Comparison of ENCODE assay signal across 13 cellular contexts in the genomic region with DNA sequence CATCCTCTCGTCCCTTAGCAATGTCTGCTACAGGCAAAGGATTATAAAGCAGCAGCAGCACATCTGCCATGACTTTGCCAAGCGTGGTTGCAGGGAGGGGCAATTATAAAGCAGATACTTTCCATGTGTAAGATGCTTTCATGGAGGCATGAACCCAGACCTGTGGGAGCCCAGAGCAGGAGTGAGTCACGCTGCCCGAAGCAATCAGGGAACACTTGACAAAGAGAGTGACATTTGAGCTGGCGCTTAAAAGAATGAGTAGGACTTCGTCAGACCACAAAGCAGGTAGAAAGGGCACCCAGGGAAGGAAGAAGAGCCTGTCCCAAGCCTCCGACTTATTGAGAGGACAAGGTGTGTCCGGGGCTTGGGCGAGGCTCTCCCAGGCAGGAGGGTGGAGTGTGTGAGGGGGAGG.
DNase-seq lines count a peak whose midpoint lies in the region; ATAC-seq, FAIRE-seq and TF ChIP-seq lines count a peak whose summit lies in the region.
"Had no signal": no experiment of that assay in that cellular context is flagged by ENCODE, and none has a peak within 500 bp of the region (broad histone marks: within the 10 kb centered on the region; RNA-seq: fewer than 3 reads in every experiment).

No MANE protein-coding gene starts in this region.

- H4K20me1 ChIP-seq in keratinocyte (ENCODE audit: control insufficient read depth, extremely low read depth, insufficient read depth, low read length), result peaks cover 2% of the 10 kb centered on the region

- H3K27me3 ChIP-seq in keratinocyte (ENCODE audit: control insufficient read depth, extremely low read depth, insufficient read depth, low read length), result no peaks in the 10 kb centered on the region

- peak overlapping the region; percentile 45 for H3K27ac ChIP-seq in keratinocyte (ENCODE audit: control insufficient read depth, insufficient read depth, low read length)
- H3K27ac ChIP-seq: parathyroid adenoma had no signal

- no peaks in the 10 kb centered on the region for H3K36me3 Mint-ChIP-seq in effector memory CD8-positive, alpha-beta T cell (ENCODE audit: insufficient read depth)

- FAIRE-seq in keratinocyte (lab: Jason Lieb, UNC), result peak; percentile 94
- FAIRE-seq: G401.6 had no signal

- peaks cover 30% of the 10 kb centered on the region for H3K4me1 ChIP-seq in keratinocyte (ENCODE audit: control insufficient read depth, extremely low read depth, insufficient read depth, low read length)
- H3K4me1 ChIP-seq: parathyroid adenoma had no signal

- H3K36me3 ChIP-seq in keratinocyte (ENCODE audit: control insufficient read depth in 2 of 2, extremely low read depth in 1 of 2, insufficient read depth in 2 of 2, low read length in 2 of 2), result peaks cover 48 to 51% of the 10 kb centered on the region in 2 experiments

- H3K9me3 Mint-ChIP-seq in effector memory CD8-positive, alpha-beta T cell, result no peaks in the 10 kb centered on the region

- peak; percentile 80 for DNase-seq in DMS53 treated with DMSO at 0.1 percent for 48 hours (lab: John Stamatoyannopoulos, UW; ENCODE audit: unreplicated experiment)
- peak; percentile 87 for DNase-seq in HPDE6-E6E7 (ENCODE audit: extremely low spot score)
- peak; percentile 93 for DNase-seq in keratinocyte (ENCODE audit: low read depth, low spot score)
- DNase-seq in effector memory CD8-positive, alpha-beta T cell, result no peak
- DNase-seq in ureter (ENCODE audit: low spot score), result no peak
- no peak for DNase-seq in midbrain (lab: John Stamatoyannopoulos, UW)
- DNase-seq: activated CD8-positive, alpha-beta memory T cell treated with anti-CD3 and anti-CD28 coated beads for 24 hours; H7; left ventricle myocardium superior; NCI-H1436 had no signal

- no peaks in the 10 kb centered on the region for H3K9me1 ChIP-seq in keratinocyte (ENCODE audit: control insufficient read depth, extremely low read depth, insufficient read depth, low read length)

- H2AFZ ChIP-seq in keratinocyte (ENCODE audit: control insufficient read depth, low read length), result no peak overlapping the region
- H2AFZ ChIP-seq: parathyroid adenoma had no signal

- peaks cover 0 to 9% of the 10 kb centered on the region in 2 donors for H3K27me3 Mint-ChIP-seq in effector memory CD8-positive, alpha-beta T cell

- peaks cover 6% of the 10 kb centered on the region for H3K9me3 ChIP-seq in keratinocyte (ENCODE audit: control insufficient read depth, low read depth, low read length)

- dilution Hi-C loops in keratinocyte (cut with MboI; ENCODE audit: extremely low pct_ligation_motif_present, low sequenced_read_pairs), result no loop called here

- no peaks in the 10 kb centered on the region for H3K79me2 ChIP-seq in keratinocyte (ENCODE audit: control insufficient read depth, insufficient read depth, low read length)
- H3K79me2 ChIP-seq: parathyroid adenoma had no signal

- no peak for TF ChIP-seq CTCF in keratinocyte (optimal IDR thresholded peaks at IDR 0.05 in 1 of 3, IDR thresholded peaks at IDR 0.05 in 1 of 3, conservative IDR thresholded peaks at IDR 0.05 in 1 of 3; ENCODE audit: extremely low read depth in 1 of 3, insufficient read depth in 2 of 3, low read length in 3 of 3)

- peak; percentile 64 for ATAC-seq in SK-N-SH treated with all-trans-retinoic acid at 6 μM for 48 hours
- ATAC-seq in effector memory CD8-positive, alpha-beta T cell (replicated peaks), result no peak
- ATAC-seq: left ventricle myocardium superior had no signal

- H3K4me3 ChIP-seq in keratinocyte (ENCODE audit: control insufficient read depth in 2 of 3, extremely low read depth in 1 of 3, insufficient read depth in 2 of 3, low read depth in 1 of 3, low read length in 3 of 3), result no peak overlapping the region

- H3K4me1 Mint-ChIP-seq in effector memory CD8-positive, alpha-beta T cell (ENCODE audit: low read depth in 2 of 2), result no peaks in the 10 kb centered on the region

- no peak overlapping the region for H3K27ac Mint-ChIP-seq in effector memory CD8-positive, alpha-beta T cell

- H3K4me3 Mint-ChIP-seq in effector memory CD8-positive, alpha-beta T cell, result no peak overlapping the region

- no peak overlapping the region for H3K9ac ChIP-seq in keratinocyte (ENCODE audit: control insufficient read depth, extremely low read depth, insufficient read depth, low read length)
- H3K9ac ChIP-seq: parathyroid adenoma had no signal

- H3K4me2 ChIP-seq in keratinocyte (ENCODE audit: control insufficient read depth, extremely low read depth, insufficient read depth, low read depth, low read length), result no peak overlapping the region

TF ChIP-seq in SK-N-SH treated with all-trans-retinoic acid at 6 μM for 48 hours, 23 proteins besides CTCF, POLR2A, EP300 and RAD21:
- TF ChIP-seq, protein P1, sequence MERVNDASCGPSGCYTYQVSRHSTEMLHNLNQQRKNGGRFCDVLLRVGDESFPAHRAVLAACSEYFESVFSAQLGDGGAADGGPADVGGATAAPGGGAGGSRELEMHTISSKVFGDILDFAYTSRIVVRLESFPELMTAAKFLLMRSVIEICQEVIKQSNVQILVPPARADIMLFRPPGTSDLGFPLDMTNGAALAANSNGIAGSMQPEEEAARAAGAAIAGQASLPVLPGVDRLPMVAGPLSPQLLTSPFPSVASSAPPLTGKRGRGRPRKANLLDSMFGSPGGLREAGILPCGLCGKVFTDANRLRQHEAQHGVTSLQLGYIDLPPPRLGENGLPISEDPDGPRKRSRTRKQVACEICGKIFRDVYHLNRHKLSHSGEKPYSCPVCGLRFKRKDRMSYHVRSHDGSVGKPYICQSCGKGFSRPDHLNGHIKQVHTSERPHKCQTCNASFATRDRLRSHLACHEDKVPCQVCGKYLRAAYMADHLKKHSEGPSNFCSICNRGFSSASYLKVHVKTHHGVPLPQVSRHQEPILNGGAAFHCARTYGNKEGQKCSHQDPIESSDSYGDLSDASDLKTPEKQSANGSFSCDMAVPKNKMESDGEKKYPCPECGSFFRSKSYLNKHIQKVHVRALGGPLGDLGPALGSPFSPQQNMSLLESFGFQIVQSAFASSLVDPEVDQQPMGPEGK (CRISPR knock-in tag; IDR thresholded peaks at IDR 0.05; ENCODE audit: borderline replicate concordance), result no peak
- TF ChIP-seq OSR1 (CRISPR knock-in tag; IDR thresholded peaks at IDR 0.05) (no peak), TCF4 (CRISPR knock-in tag; IDR thresholded peaks at IDR 0.05; ENCODE audit: borderline replicate concordance) (no peak), ZFP3 (CRISPR knock-in tag; IDR thresholded peaks at IDR 0.05) (no peak), BACH2 (CRISPR knock-in tag; IDR thresholded peaks at IDR 0.05; ENCODE audit: borderline replicate concordance) (no peak), ZC3H10 (CRISPR knock-in tag; IDR thresholded peaks at IDR 0.05) (no peak), PPARA (CRISPR knock-in tag; IDR thresholded peaks at IDR 0.05; ENCODE audit: borderline replicate concordance) (no peak), ZFP30 (CRISPR knock-in tag; IDR thresholded peaks at IDR 0.05) (no peak), ISL1 (CRISPR knock-in tag; IDR thresholded peaks at IDR 0.05) (no peak), ZNF565 (CRISPR knock-in tag; conservative IDR thresholded peaks at IDR 0.05; ENCODE audit: low read depth) (no peak)
- TF ChIP-seq, protein P2, sequence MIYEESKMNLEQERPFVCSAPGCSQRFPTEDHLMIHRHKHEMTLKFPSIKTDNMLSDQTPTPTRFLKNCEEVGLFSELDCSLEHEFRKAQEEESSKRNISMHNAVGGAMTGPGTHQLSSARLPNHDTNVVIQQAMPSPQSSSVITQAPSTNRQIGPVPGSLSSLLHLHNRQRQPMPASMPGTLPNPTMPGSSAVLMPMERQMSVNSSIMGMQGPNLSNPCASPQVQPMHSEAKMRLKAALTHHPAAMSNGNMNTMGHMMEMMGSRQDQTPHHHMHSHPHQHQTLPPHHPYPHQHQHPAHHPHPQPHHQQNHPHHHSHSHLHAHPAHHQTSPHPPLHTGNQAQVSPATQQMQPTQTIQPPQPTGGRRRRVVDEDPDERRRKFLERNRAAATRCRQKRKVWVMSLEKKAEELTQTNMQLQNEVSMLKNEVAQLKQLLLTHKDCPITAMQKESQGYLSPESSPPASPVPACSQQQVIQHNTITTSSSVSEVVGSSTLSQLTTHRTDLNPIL (CRISPR knock-in tag; IDR thresholded peaks at IDR 0.05; ENCODE audit: low read depth), result no peak
- TF ChIP-seq, protein P3, sequence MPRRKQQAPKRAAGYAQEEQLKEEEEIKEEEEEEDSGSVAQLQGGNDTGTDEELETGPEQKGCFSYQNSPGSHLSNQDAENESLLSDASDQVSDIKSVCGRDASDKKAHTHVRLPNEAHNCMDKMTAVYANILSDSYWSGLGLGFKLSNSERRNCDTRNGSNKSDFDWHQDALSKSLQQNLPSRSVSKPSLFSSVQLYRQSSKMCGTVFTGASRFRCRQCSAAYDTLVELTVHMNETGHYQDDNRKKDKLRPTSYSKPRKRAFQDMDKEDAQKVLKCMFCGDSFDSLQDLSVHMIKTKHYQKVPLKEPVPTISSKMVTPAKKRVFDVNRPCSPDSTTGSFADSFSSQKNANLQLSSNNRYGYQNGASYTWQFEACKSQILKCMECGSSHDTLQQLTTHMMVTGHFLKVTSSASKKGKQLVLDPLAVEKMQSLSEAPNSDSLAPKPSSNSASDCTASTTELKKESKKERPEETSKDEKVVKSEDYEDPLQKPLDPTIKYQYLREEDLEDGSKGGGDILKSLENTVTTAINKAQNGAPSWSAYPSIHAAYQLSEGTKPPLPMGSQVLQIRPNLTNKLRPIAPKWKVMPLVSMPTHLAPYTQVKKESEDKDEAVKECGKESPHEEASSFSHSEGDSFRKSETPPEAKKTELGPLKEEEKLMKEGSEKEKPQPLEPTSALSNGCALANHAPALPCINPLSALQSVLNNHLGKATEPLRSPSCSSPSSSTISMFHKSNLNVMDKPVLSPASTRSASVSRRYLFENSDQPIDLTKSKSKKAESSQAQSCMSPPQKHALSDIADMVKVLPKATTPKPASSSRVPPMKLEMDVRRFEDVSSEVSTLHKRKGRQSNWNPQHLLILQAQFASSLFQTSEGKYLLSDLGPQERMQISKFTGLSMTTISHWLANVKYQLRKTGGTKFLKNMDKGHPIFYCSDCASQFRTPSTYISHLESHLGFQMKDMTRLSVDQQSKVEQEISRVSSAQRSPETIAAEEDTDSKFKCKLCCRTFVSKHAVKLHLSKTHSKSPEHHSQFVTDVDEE (CRISPR knock-in tag; IDR thresholded peaks at IDR 0.05), result no peak

Comparison
In these comparisons a context has a peak if more than half of its experiments do, and no peak if none do; other contexts are left out.
1. DNase-seq: peak in DMS53 treated with DMSO at 0.1 percent for 48 hours (single experiment), HPDE6-E6E7 (single experiment) and keratinocyte (single experiment); none in effector memory CD8-positive, alpha-beta T cell (0 of 3), ureter (single experiment) and midbrain (single experiment).